In the genomic region with DNA sequence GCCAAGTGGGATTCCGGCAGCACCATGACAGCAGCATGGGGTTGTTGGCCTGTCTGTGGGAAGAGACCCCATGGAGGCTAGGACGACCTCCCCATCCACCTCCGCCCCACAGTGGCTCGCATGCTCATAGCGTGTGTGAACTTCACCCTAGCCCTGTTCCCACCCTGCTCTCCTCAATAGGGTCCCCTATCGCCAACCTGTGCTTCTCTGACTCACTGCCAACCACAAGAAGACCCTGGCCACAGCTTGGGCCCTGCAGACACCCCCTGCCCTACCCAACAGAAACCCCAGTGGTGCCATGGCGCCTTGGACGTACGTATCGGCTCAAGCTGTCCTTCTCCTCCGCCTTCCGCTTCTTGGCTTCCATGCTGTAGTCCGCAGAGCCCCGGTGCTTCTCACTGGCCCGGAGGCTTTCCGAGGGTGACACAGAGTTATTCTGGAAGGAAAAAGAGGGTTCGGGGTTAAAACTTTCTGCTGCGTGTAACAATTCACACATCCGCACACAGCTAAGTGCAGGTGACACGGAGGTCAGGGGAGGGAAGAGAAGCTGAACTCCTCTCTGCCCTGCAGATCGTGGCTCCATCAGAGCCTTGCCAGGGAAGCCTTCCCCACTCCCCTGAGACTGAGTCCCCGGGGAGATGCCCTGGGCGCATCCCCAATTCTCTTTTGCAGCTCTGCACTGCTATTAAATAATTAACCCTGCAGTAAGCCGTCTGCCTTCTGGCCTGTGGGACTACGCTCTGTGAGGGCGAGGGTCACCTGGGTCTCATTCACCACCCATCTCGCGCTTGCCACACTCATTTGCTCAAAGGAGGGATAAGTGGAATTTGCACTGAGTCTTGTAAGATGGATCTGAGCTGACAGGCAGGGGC, we compare ENCODE assay signal across 1 cellular context.
TF ChIP-seq lines count a peak whose summit lies in the region.

No MANE protein-coding gene starts in this region.

TF ChIP-seq in IMR-90, 13 proteins besides CTCF, POLR2A, EP300 and RAD21:
- no peak for TF ChIP-seq FOS (IDR thresholded peaks at IDR 0.05; ENCODE audit: low read depth, low read length)
